In the genomic region with DNA sequence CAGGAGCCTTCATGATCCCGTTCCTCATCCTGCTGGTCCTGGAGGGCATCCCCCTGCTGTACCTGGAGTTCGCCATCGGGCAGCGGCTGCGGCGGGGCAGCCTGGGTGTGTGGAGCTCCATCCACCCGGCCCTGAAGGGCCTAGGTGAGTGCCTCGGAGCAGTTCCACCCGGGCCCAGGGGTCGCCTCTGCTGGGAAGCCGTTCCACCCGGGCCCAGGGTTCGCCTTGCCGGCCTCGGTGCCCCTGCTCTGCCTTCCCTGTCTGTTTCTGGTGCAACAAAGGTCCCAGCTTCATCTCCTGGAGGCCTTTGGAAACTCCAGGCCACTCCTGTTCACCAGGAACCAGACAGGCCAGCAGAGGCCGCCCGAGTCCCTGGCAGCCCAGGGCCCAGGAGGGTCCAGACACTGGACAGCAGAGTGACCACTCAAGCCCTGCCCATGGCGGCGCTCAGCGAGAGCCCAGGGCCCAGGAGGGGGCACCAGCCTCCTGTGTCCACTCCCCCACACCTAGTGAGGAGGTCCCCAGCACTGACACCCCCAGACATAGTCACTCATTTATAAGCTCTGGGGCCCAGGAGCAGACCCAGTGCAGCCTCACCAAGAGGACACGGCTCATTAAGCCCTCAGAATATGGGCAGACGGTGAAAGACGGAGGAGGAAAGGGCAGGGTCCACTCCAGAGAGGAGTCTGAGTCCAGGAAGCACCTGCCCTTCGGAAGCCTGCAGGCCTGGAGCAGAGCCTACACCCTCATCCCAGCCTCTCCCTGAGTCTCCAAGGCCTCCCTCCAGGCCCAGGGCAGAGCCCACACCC, we compare ENCODE assay signal across 12 cellular contexts. TPM values are rescaled to one million over a fixed set of nuclear protein-coding genes. Genes with fewer than 3 reads are reported as not detected.
DNase-seq lines count a peak whose midpoint lies in the region; ATAC-seq and TF ChIP-seq lines count a peak whose summit lies in the region.
"Had no signal": no experiment of that assay in that cellular context is flagged by ENCODE, and none has a peak within 500 bp of the region (broad histone marks: within the 10 kb centered on the region; RNA-seq: fewer than 3 reads in every experiment).

No MANE protein-coding gene starts in this region.

- H3K4me1 Mint-ChIP-seq in MCF 10A (ENCODE audit: insufficient read depth, unreplicated experiment), result no peaks in the 10 kb centered on the region

- no peaks in the 10 kb centered on the region for H3K9me2 ChIP-seq in PC-3 (replicated peaks; ENCODE audit: low read length)

- H3K27me3 ChIP-seq in breast epithelium, result peaks cover 0 to 39% of the 10 kb centered on the region in 2 donors
- peaks cover 3% of the 10 kb centered on the region; the same call in 1 of the 2 replicates for H3K27me3 ChIP-seq in PC-3 (ENCODE audit: low read length)
- peaks cover 3% of the 10 kb centered on the region for H3K27me3 ChIP-seq in foreskin keratinocyte
- H3K27me3 ChIP-seq in upper lobe of right lung, result no peaks in the 10 kb centered on the region

- H3K9me3 ChIP-seq in breast epithelium (no peaks in the 10 kb centered on the region), PC-3 (ENCODE audit: low read length) (no peaks in the 10 kb centered on the region), upper lobe of right lung (no peaks in the 10 kb centered on the region)
- H3K9me3 ChIP-seq: heart left ventricle had no signal

- H3K27me3 Mint-ChIP-seq in MCF 10A (ENCODE audit: insufficient read depth, unreplicated experiment), result peaks cover 38% of the 10 kb centered on the region
- H3K27me3 Mint-ChIP-seq: CD4-positive, alpha-beta T cell had no signal

- H3K36me3 ChIP-seq in breast epithelium (no peaks in the 10 kb centered on the region), PC-3 (ENCODE audit: low read depth, low read length) (no peaks in the 10 kb centered on the region), upper lobe of right lung (no peaks in the 10 kb centered on the region)
- H3K36me3 ChIP-seq: heart left ventricle had no signal

- no peak overlapping the region for H3K4me2 ChIP-seq in PC-3 (ENCODE audit: low read length)

- H3K27ac ChIP-seq in breast epithelium (no peak overlapping the region), PC-3 (ENCODE audit: low read length) (no peak overlapping the region), foreskin keratinocyte (no peak overlapping the region), upper lobe of right lung (no peak overlapping the region), coronary artery (no peak overlapping the region)
- H3K27ac ChIP-seq: heart left ventricle had no signal

- no peaks in the 10 kb centered on the region for H3K9me3 Mint-ChIP-seq in MCF 10A (ENCODE audit: unreplicated experiment)
- H3K9me3 Mint-ChIP-seq: activated T-cell treated with anti-CD3 and anti-CD28 coated beads, Interleukin-2, amount 50 U/mL, for 4 hours; CD4-positive, alpha-beta T cell had no signal

- H3K9ac ChIP-seq in PC-3 (ENCODE audit: low read length), result no peak overlapping the region

- ATAC-seq in PC-3 (peak; percentile 70), foreskin keratinocyte (no peak), upper lobe of right lung (peak; percentile 29), GM19023 (IDR thresholded peaks at IDR 0.05; ENCODE audit: unreplicated experiment) (no peak)
- ATAC-seq: activated T-cell treated with anti-CD3 and anti-CD28 coated beads, Interleukin-2, amount 50 U/mL, for 4 hours had no signal

- no peaks in the 10 kb centered on the region for H3K79me2 ChIP-seq in PC-3 (ENCODE audit: low read length)

- no peaks in the 10 kb centered on the region for H3K36me3 Mint-ChIP-seq in MCF 10A (ENCODE audit: insufficient read depth, unreplicated experiment)

- H3K4me1 ChIP-seq in breast epithelium (no peaks in the 10 kb centered on the region), PC-3 (ENCODE audit: insufficient read depth, low read length) (no peaks in the 10 kb centered on the region), foreskin keratinocyte (no peaks in the 10 kb centered on the region), upper lobe of right lung (no peaks in the 10 kb centered on the region)
- H3K4me1 ChIP-seq: heart left ventricle had no signal

- H3K4me3 ChIP-seq in breast epithelium (no peak overlapping the region), PC-3 (ENCODE audit: low read length) (no peak overlapping the region), upper lobe of right lung (no peak overlapping the region), coronary artery (no peak overlapping the region)
- H3K4me3 ChIP-seq: heart left ventricle had no signal

- peak; percentile 45 for TF ChIP-seq CTCF in MCF 10A (IDR thresholded peaks at IDR 0.05; ENCODE audit: unreplicated experiment)
- no peak for TF ChIP-seq CTCF in breast epithelium (IDR thresholded peaks at IDR 0.05)
- peak; percentile 42; the same call in 1 of the 2 replicates for TF ChIP-seq CTCF in PC-3 (conservative IDR thresholded peaks at IDR 0.05; ENCODE audit: low read depth, low read length)
- TF ChIP-seq CTCF in foreskin keratinocyte (conservative IDR thresholded peaks at IDR 0.05), result peak; percentile 38
- peak; percentile 23 for TF ChIP-seq CTCF in upper lobe of right lung (IDR thresholded peaks at IDR 0.05)
- TF ChIP-seq CTCF in coronary artery (IDR thresholded peaks at IDR 0.05), result no peak

- CTCF ChIA-PET in MCF 10A (lab: Yijun Ruan, JAX), result interaction anchor here (0.6 to 1.7 kb wide), 13 partner anchors 15 to 439 kb away, joined by 3 to 5 read pairs (median 3); no protein-coding TSS in a partner anchor
- CTCF ChIA-PET in PC-3 (lab: Charles Lee), result interaction anchor here (0.5 to 0.8 kb wide), 4 partner anchors 19 to 436 kb away, joined by 3 to 4 read pairs (median 3); no protein-coding TSS in a partner anchor

- no peaks in the 10 kb centered on the region for H3F3A ChIP-seq in PC-3 (ENCODE audit: low read length, unreplicated experiment)

- H2AFZ ChIP-seq in PC-3 (ENCODE audit: low read length), result no peak overlapping the region

- no peak overlapping the region for H3K27ac Mint-ChIP-seq in MCF 10A (ENCODE audit: low read depth, unreplicated experiment)
- H3K27ac Mint-ChIP-seq: CD4-positive, alpha-beta T cell had no signal

- POLR2A ChIA-PET in MCF 10A (lab: Yijun Ruan, JAX) (interaction anchor here (1.0 kb wide), 1 partner anchor 94 kb away, joined by 3 read pairs; no protein-coding TSS in a partner anchor), PC-3 (lab: Charles Lee; ENCODE audit: unreplicated experiment) (no interaction called here)

- H4K20me1 ChIP-seq in PC-3 (ENCODE audit: low read length), result no peaks in the 10 kb centered on the region

- DNase-seq in MCF 10A (ENCODE audit: unreplicated experiment) (peak; percentile 33), breast epithelium (ENCODE audit: low spot score in 2 of 2) (no peak), PC-3 (peak; percentile 25), foreskin keratinocyte (no peak), upper lobe of right lung (no peak), coronary artery (ENCODE audit: low spot score) (no peak), NCI-H2171 treated with DMSO at 0.1 percent for 48 hours (lab: John Stamatoyannopoulos, UW) (no peak)
- DNase-seq: activated T-cell treated with anti-CD3 and anti-CD28 coated beads, Interleukin-2, amount 50 U/mL, for 4 hours; CD4-positive, alpha-beta T cell; NCI-H1048 had no signal

- no TSS peak for BruUV-seq in MCF 10A (replicated peaks; lab: Mats Ljungman, UMichigan)
- no TSS peak for BruUV-seq in PC-3 (replicated peaks; lab: Mats Ljungman, UMichigan)

- intact Hi-C loops in MCF 10A (cut with micrococcal nuclease), result loop anchor here (1.0 to 10.0 kb wide), 2 partner anchors 136 to 228 kb away; a partner anchor contains a TSS
- intact Hi-C loops in breast epithelium (cut with DNase I; ENCODE audit: low total_unique reads), result no loop called here
- intact Hi-C loops in PC-3 (cut with micrococcal nuclease), result no loop called here
- intact Hi-C loops in upper lobe of right lung (cut with DNase I), result no loop called here

- H3K4me3 Mint-ChIP-seq in MCF 10A (ENCODE audit: unreplicated experiment), result no peak overlapping the region
- H3K4me3 Mint-ChIP-seq: activated T-cell treated with anti-CD3 and anti-CD28 coated beads, Interleukin-2, amount 50 U/mL, for 4 hours; CD4-positive, alpha-beta T cell had no signal

- TF ChIP-seq POLR2A in breast epithelium (IDR thresholded peaks at IDR 0.05), result no peak

RNA-seq across cellular contexts. Expression of a gene that starts 7.6 kb away (rescaled TPM):
- total RNA-seq in MCF 10A (2022), result not detected in 2 replicates
- total RNA-seq in breast epithelium, result not detected
- not detected in 2 replicates for total RNA-seq in PC-3 (2014; rRNA removed)
- not detected in 2 replicates for total RNA-seq in foreskin keratinocyte
- polyA plus RNA-seq in foreskin keratinocyte, result not detected in 2 replicates
- not detected for total RNA-seq in upper lobe of right lung
- total RNA-seq: CD4-positive, alpha-beta T cell; heart left ventricle had no signal
- polyA plus RNA-seq: heart left ventricle had no signal

RNA-seq across cellular contexts. Expression of a gene that starts 16.2 kb away (rescaled TPM):
- total RNA-seq in MCF 10A (2022) (not detected in 2 replicates), breast epithelium (not detected), PC-3 (2014; rRNA removed) (not detected in 2 replicates), foreskin keratinocyte (not detected in 2 replicates), upper lobe of right lung (not detected)
- not detected in 2 replicates for polyA plus RNA-seq in foreskin keratinocyte
- total RNA-seq: activated T-cell treated with anti-CD3 and anti-CD28 coated beads, Interleukin-2, amount 50 U/mL, for 4 hours; CD4-positive, alpha-beta T cell; heart left ventricle had no signal
- polyA plus RNA-seq: heart left ventricle had no signal

Comparison
In these comparisons a context has a peak if more than half of its experiments do, and no peak if none do; other contexts are left out.
1. DNase-seq: peak in MCF 10A (single experiment) and PC-3 (single experiment); none in breast epithelium (0 of 2), foreskin keratinocyte (0 of 2), upper lobe of right lung (single experiment), coronary artery (single experiment) and NCI-H2171 treated with DMSO at 0.1 percent for 48 hours (single experiment).
2. CTCF ChIP-seq: peak in MCF 10A (single experiment), PC-3 (single experiment), foreskin keratinocyte (single experiment) and upper lobe of right lung (single experiment); none in breast epithelium (0 of 3) and coronary artery (single experiment).
3. ATAC-seq: peak in PC-3 (single experiment) and upper lobe of right lung (single experiment); none in foreskin keratinocyte (single experiment) and GM19023 (single experiment).